1 cellular context compared by ENCODE assay signal in the genomic region with DNA sequence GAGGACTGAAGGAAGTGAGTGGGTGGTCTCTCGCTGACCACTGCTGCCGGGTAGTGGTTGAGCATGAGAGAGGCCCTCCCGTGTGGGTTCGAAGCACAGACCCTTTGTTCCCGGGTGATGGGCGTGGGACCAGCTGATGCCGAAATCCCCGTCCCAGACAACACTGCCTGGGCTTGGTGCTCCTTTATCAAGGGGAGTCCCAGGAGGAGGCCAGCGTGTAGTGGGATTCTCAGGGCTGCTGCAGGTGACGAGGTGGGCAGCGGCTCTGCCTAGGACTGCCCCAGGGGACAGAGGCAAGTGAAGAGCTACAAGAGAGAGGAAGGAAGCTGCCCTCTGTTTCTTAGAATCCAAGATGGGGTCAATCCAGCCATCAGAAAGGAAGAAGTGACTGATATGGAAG.
TF ChIP-seq lines count a peak whose summit lies in the region.

No MANE protein-coding gene starts in this region.

TF ChIP-seq in H1, 55 proteins besides CTCF, POLR2A, EP300 and RAD21:
- TF ChIP-seq YY1 (IDR thresholded peaks at IDR 0.05; ENCODE audit: low read depth, low read length) = no peak
- TF ChIP-seq TCF12 (IDR thresholded peaks at IDR 0.05; ENCODE audit: low read depth, low read length) = no peak
- TF ChIP-seq CBX5 (IDR thresholded peaks at IDR 0.05; ENCODE audit: low read depth, low read length) = no peak
- TF ChIP-seq MAFK (IDR thresholded peaks at IDR 0.05; ENCODE audit: low read depth, low read length) = no peak
- TF ChIP-seq TAF1 (IDR thresholded peaks at IDR 0.05; ENCODE audit: low read depth, low read length) = no peak
- no peak for TF ChIP-seq GABPA (IDR thresholded peaks at IDR 0.05; ENCODE audit: borderline replicate concordance, insufficient read depth, low read length)
- no peak for TF ChIP-seq SP4 (IDR thresholded peaks at IDR 0.05; ENCODE audit: low read length)
- no peak for TF ChIP-seq HDAC2 (IDR thresholded peaks at IDR 0.05; ENCODE audit: borderline replicate concordance in 1 of 2, low read depth in 2 of 2, low read length in 2 of 2)
- no peak for TF ChIP-seq EZH2 (IDR thresholded peaks at IDR 0.05; ENCODE audit: low read depth, low read length, severe bottlenecking)
- TF ChIP-seq RNF2 (IDR thresholded peaks at IDR 0.05; ENCODE audit: borderline replicate concordance, low read depth, low read length, missing control alignments, poor library complexity, severe bottlenecking) = no peak
- TF ChIP-seq TEAD4 (IDR thresholded peaks at IDR 0.05; ENCODE audit: low read depth, low read length) = no peak
- TF ChIP-seq CEBPB (IDR thresholded peaks at IDR 0.05; ENCODE audit: low read depth, low read length) = no peak
- TF ChIP-seq SP1 (IDR thresholded peaks at IDR 0.05; ENCODE audit: low read depth, low read length) = no peak
- TF ChIP-seq RFX5 (IDR thresholded peaks at IDR 0.05; ENCODE audit: borderline replicate concordance, low read depth, low read length) = no peak
- no peak for TF ChIP-seq HDAC6 (IDR thresholded peaks at IDR 0.05; ENCODE audit: low read depth, low read length)
